Comparison of ENCODE assay signal across 12 cellular contexts in the genomic region with DNA sequence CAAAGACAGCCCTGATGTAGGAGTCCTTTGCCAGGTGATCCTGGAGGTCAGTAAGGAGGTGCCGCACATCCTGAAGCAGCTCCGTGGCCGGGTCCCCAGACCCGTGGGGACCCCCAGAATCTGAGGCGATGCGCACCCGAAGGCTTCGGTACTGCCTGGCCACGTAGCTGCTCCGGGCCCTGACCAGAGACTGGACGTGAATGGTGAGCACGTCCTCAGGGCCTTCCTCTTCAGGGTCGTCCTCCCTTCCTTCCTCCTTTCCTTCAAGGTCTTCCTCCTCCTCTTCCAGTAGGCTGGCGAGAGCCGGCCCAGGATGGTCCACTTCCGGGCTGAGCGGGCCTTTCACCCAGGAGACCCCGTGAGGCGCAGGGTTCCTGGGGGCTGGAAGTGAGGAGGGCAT. TPM values are rescaled to one million over a fixed set of nuclear protein-coding genes. Genes with fewer than 3 reads are reported as not detected.
DNase-seq lines count a peak whose midpoint lies in the region; ATAC-seq, FAIRE-seq and TF ChIP-seq lines count a peak whose summit lies in the region.
"Had no signal": no experiment of that assay in that cellular context is flagged by ENCODE, and none has a peak within 500 bp of the region (broad histone marks: within the 10 kb centered on the region; RNA-seq: fewer than 3 reads in every experiment).

No MANE protein-coding gene starts in this region.

- POLR2A ChIA-PET in activated CD4-positive, alpha-beta T cell treated with anti-CD3 and anti-CD28 coated beads for 36 hours (lab: Charles Lee) = interaction anchor here (0.8 to 2.7 kb wide), 3 partner anchors 22 to 28 kb away, joined by 3 to 11 read pairs (median 4); no protein-coding TSS in a partner anchor
- POLR2A ChIA-PET in GM12878 (lab: Charles Lee) (interaction anchor here (1.5 to 2.5 kb wide), 3 partner anchors 7 to 30 kb away, joined by 7 to 12 read pairs (median 10); a partner anchor contains a TSS), PC-3 (lab: Charles Lee; ENCODE audit: unreplicated experiment) (no interaction called here)

- CTCF ChIA-PET in activated CD4-positive, alpha-beta T cell treated with anti-CD3 and anti-CD28 coated beads for 36 hours (lab: Charles Lee) = interaction anchor here (0.7 to 2.9 kb wide), 7 partner anchors 8 to 60 kb away, joined by 3 to 18 read pairs (median 4); a partner anchor contains a TSS
- CTCF ChIA-PET in GM12878 (lab: Yijun Ruan, JAX) = interaction anchor here (0.6 to 2.5 kb wide), 5 partner anchors 17 to 660 kb away, joined by 3 to 14 read pairs (median 3); a partner anchor contains a TSS
- CTCF ChIA-PET in PC-3 (lab: Charles Lee) = no interaction called here

- H3K36me3 ChIP-seq in GM12878 (ENCODE audit: control insufficient read depth in 2 of 2, insufficient read depth in 2 of 2, low read length in 1 of 2) (peaks cover 0 to 4% of the 10 kb centered on the region in 2 experiments; a peak in 1 of 4 replicates), neutrophil (peaks cover 75% of the 10 kb centered on the region), PC-3 (ENCODE audit: low read depth, low read length) (no peaks in the 10 kb centered on the region)
- H3K36me3 ChIP-seq: esophagus squamous epithelium, upper lobe of right lung had no signal

- no peak for TF ChIP-seq POLR2A in GM12878 (IDR thresholded peaks at IDR 0.05; ENCODE audit: low read depth, low read length)

- H3K9me3 ChIP-seq in GM12878 (replicated peaks; ENCODE audit: control insufficient read depth, insufficient read depth, low read length) = no peaks in the 10 kb centered on the region
- no peaks in the 10 kb centered on the region for H3K9me3 ChIP-seq in neutrophil
- H3K9me3 ChIP-seq in PC-3 (ENCODE audit: low read length) = no peaks in the 10 kb centered on the region
- H3K9me3 ChIP-seq: esophagus squamous epithelium, upper lobe of right lung had no signal

- no peaks in the 10 kb centered on the region for H3K27me3 ChIP-seq in GM12878 (replicated peaks in 1 of 2; ENCODE audit: control insufficient read depth in 2 of 2, insufficient read depth in 2 of 2, low read length in 1 of 2)
- H3K27me3 ChIP-seq in neutrophil = no peaks in the 10 kb centered on the region
- no peaks in the 10 kb centered on the region for H3K27me3 ChIP-seq in PC-3 (ENCODE audit: low read length)
- H3K27me3 ChIP-seq: esophagus squamous epithelium, upper lobe of right lung had no signal

- no peak for DNase-seq in activated CD4-positive, alpha-beta T cell treated with anti-CD3 and anti-CD28 coated beads for 36 hours
- DNase-seq in activated CD4-positive, alpha-beta T cell treated with anti-CD3 and anti-CD28 coated beads, Interleukin-2, amount 50 U/mL, for 1 hour = no peak
- DNase-seq in GM12878 (ENCODE audit: low read depth, low spot score) (no peak), pons (ENCODE audit: low spot score) (no peak), PC-3 (no peak), COR-L47 (lab: John Stamatoyannopoulos, UW) (no peak)
- DNase-seq: DMS79 treated with DMSO at 0.1 percent for 48 hours, NCI-H2107 had no signal

- TF ChIP-seq CTCF in GM12878 (IDR thresholded peaks at IDR 0.05 in 2 of 3, conservative IDR thresholded peaks at IDR 0.05 in 1 of 3; ENCODE audit: control insufficient read depth in 2 of 3, extremely low read depth in 1 of 3, insufficient read depth in 1 of 3, low read depth in 3 of 3, low read length in 3 of 3) (no peak), neutrophil (IDR thresholded peaks at IDR 0.05) (no peak), PC-3 (conservative IDR thresholded peaks at IDR 0.05; ENCODE audit: low read depth, low read length) (no peak)

- peaks cover 18% of the 10 kb centered on the region for H3K4me1 ChIP-seq in GM12878 (ENCODE audit: control insufficient read depth, insufficient read depth, low read length)
- peaks cover 15 to 17% of the 10 kb centered on the region in 2 experiments for H3K4me1 ChIP-seq in neutrophil (ENCODE audit: control insufficient read depth in 1 of 2, insufficient read depth in 1 of 2, low read depth in 1 of 2, low read length in 1 of 2)
- H3K4me1 ChIP-seq in PC-3 (ENCODE audit: insufficient read depth, low read length) = no peaks in the 10 kb centered on the region

- intact Hi-C loops in activated CD4-positive, alpha-beta T cell treated with anti-CD3 and anti-CD28 coated beads for 36 hours (cut with DNase I, micrococcal nuclease) = loop anchor here (1.0 to 5.0 kb wide), 4 partner anchors 8 to 103 kb away; a partner anchor contains a TSS
- intact Hi-C loops in GM12878 (cut with micrococcal nuclease; ENCODE audit: unreplicated experiment) (no loop called here), PC-3 (cut with micrococcal nuclease) (no loop called here)

- H3K27ac ChIP-seq in GM12878 (ENCODE audit: control insufficient read depth, insufficient read depth) (no peak overlapping the region), neutrophil (peak overlapping the region; percentile 56), PC-3 (ENCODE audit: low read length) (no peak overlapping the region)

- H3K4me2 ChIP-seq in GM12878 (ENCODE audit: control insufficient read depth, insufficient read depth) (0 out of 2 replicates have a peak overlapping the region, but pooled peaks have one; percentile 4), PC-3 (ENCODE audit: low read length) (no peak overlapping the region)

- no TSS peak for BruUV-seq in GM12878 (replicated peaks; lab: Mats Ljungman, UMichigan)
- no TSS peak for BruUV-seq in PC-3 (replicated peaks; lab: Mats Ljungman, UMichigan)

- H3K4me3 Mint-ChIP-seq in activated CD4-positive, alpha-beta T cell treated with anti-CD3 and anti-CD28 coated beads for 36 hours = peak overlapping the region; percentile 76
- H3K4me3 Mint-ChIP-seq in IgD-negative memory B cell = peak overlapping the region; percentile 76 to 90 (median 88)

- WGBS in GM12878 (ENCODE audit: insufficient coverage, insufficient replicate concordance, low lambda C conversion rate, missing lambda C conversion rate) = 89% methylated on average over 16 of the region's 19 CpGs

- no peak for TF ChIP-seq RAD21 in GM12878 (IDR thresholded peaks at IDR 0.05; ENCODE audit: insufficient read depth, low read depth, low read length)

- no peaks in the 10 kb centered on the region for H3K79me2 ChIP-seq in GM12878 (ENCODE audit: control insufficient read depth, insufficient read depth, low read length)
- H3K79me2 ChIP-seq in PC-3 (ENCODE audit: low read length) = no peaks in the 10 kb centered on the region

- no peak for FAIRE-seq in GM12878 (lab: Jason Lieb, UNC)

- H3K27ac Mint-ChIP-seq in activated CD4-positive, alpha-beta T cell treated with anti-CD3 and anti-CD28 coated beads for 36 hours = peak overlapping the region; percentile 71
- peak overlapping the region in 2 of 3 donors; percentile 68 to 93 for H3K27ac Mint-ChIP-seq in IgD-negative memory B cell

- no peak for TF ChIP-seq EP300 in GM12878 (IDR thresholded peaks at IDR 0.05; ENCODE audit: borderline replicate concordance in 1 of 2, control insufficient read depth in 1 of 2, low read depth in 2 of 2, low read length in 2 of 2)

- RAD21 ChIA-PET in GM12878 (lab: Charles Lee; ENCODE audit: unreplicated experiment) = interaction anchor here (1.8 to 4.3 kb wide), 6 partner anchors 10 to 39 kb away, joined by 7 to 34 read pairs (median 20); a partner anchor contains a TSS

- no peaks in the 10 kb centered on the region for H4K20me1 ChIP-seq in GM12878 (ENCODE audit: control insufficient read depth, insufficient read depth)
- H4K20me1 ChIP-seq in PC-3 (ENCODE audit: low read length) = no peaks in the 10 kb centered on the region

- no peaks in the 10 kb centered on the region for H3K9me3 Mint-ChIP-seq in activated CD4-positive, alpha-beta T cell treated with anti-CD3 and anti-CD28 coated beads for 36 hours (ENCODE audit: low read depth)
- no peaks in the 10 kb centered on the region for H3K9me3 Mint-ChIP-seq in IgD-negative memory B cell

- in situ Hi-C loops in GM12878 (cut with MboI) = no loop called here

- H3K36me3 Mint-ChIP-seq in activated CD4-positive, alpha-beta T cell treated with anti-CD3 and anti-CD28 coated beads for 36 hours (ENCODE audit: low read depth) = peaks cover 44% of the 10 kb centered on the region
- H3K36me3 Mint-ChIP-seq in IgD-negative memory B cell = no peaks in the 10 kb centered on the region

- H3K9me2 ChIP-seq in PC-3 (replicated peaks; ENCODE audit: low read length) = no peaks in the 10 kb centered on the region

- no peak overlapping the region for H2AFZ ChIP-seq in GM12878 (ENCODE audit: control insufficient read depth, low read depth, low read length)
- no peak overlapping the region for H2AFZ ChIP-seq in PC-3 (ENCODE audit: low read length)

- no peak overlapping the region for H3K9ac ChIP-seq in GM12878 (ENCODE audit: control insufficient read depth, insufficient read depth, low read length)
- H3K9ac ChIP-seq in PC-3 (ENCODE audit: low read length) = no peak overlapping the region

- H3K27me3 Mint-ChIP-seq in activated CD4-positive, alpha-beta T cell treated with anti-CD3 and anti-CD28 coated beads for 36 hours = no peaks in the 10 kb centered on the region
- H3K27me3 Mint-ChIP-seq in IgD-negative memory B cell = no peaks in the 10 kb centered on the region

- peaks cover 31% of the 10 kb centered on the region for H3K4me1 Mint-ChIP-seq in activated CD4-positive, alpha-beta T cell treated with anti-CD3 and anti-CD28 coated beads for 36 hours
- H3K4me1 Mint-ChIP-seq in IgD-negative memory B cell = peaks cover 10 to 32% (median 24%) of the 10 kb centered on the region in 3 donors

- no peak overlapping the region for H3K4me3 ChIP-seq in GM12878
- no peak overlapping the region for H3K4me3 ChIP-seq in neutrophil (ENCODE audit: low read depth in 1 of 2, low read length in 1 of 2)
- no peak overlapping the region for H3K4me3 ChIP-seq in PC-3 (ENCODE audit: low read length)

- no peaks in the 10 kb centered on the region for H3F3A ChIP-seq in PC-3 (ENCODE audit: low read length, unreplicated experiment)

- no peak for ATAC-seq in activated CD4-positive, alpha-beta T cell treated with anti-CD3 and anti-CD28 coated beads for 36 hours
- ATAC-seq in GM12878 = no peak
- ATAC-seq in PC-3 = no peak

- SMC1A ChIA-PET in GM12878 (lab: Charles Lee; ENCODE audit: uncharacterized antibody, unreplicated experiment) = interaction anchor here (0.8 to 1.6 kb wide), 3 partner anchors 19 to 467 kb away, joined by 3 to 4 read pairs (median 4); a partner anchor contains a TSS

RNA-seq across cellular contexts. Expression of a gene that starts 7.5 kb away (rescaled TPM):
- total RNA-seq in activated CD4-positive, alpha-beta T cell treated with anti-CD3 and anti-CD28 coated beads for 36 hours = 10 to 100 TPM; 85.8 to 90.3 TPM
- polyA plus RNA-seq in IgD-negative memory B cell (61.3 TPM), GM12878 (2011; rRNA removed) (44.4 and 64.2 TPM in 2 replicates), GM12878 (2014; fragmentation: Illumina TruSeq; extraction: Trizol) (29.7 and 36.4 TPM in 2 replicates), GM12878 (2014; fragmentation: Nextera tagmentation; extraction: Ambion mirVana) (10 to 100 TPM; 14.5 to 16.3 TPM), GM12878 (2014; rRNA removed) (54.8 and 62.4 TPM in 2 replicates), GM12878 (2016; fragmentation: Nextera tagmentation; extraction: Ambion mirVana) (10 to 100 TPM; 46.3 to 48.9 TPM)
- total RNA-seq in GM12878 (2013; cell fraction: nucleolus; rRNA removed) = 42.0 and 48.1 TPM in 2 replicates
- total RNA-seq in GM12878 (2014; rRNA removed) (50.8 and 55.1 TPM in 2 replicates), GM12878 (2014; rRNA removed; fragmentation: Illumina TruSeq; extraction: Trizol) (35.6 and 37.8 TPM in 2 replicates), GM12878 (2021) (51.3 and 54.9 TPM in 2 replicates), PC-3 (2014; rRNA removed) (1.2 and 3.2 TPM in 2 replicates)
- 13.3 TPM for polyA plus RNA-seq in GM12878 (2011; ENCODE audit: low read depth)
- 67.4 and 81.2 TPM in 2 replicates for polyA plus RNA-seq in GM12878 (2011; cell fraction: cytosol; rRNA removed)
- 88.4 and 106 TPM in 2 replicates for polyA plus RNA-seq in GM12878 (2011; cell fraction: nucleus; rRNA removed)
- 33.6 and 41.0 TPM in 2 replicates for polyA plus RNA-seq in GM12878 (2012)
- polyA minus RNA-seq in GM12878 (2011; rRNA and poly(A)+ RNA removed) = 30.0 and 57.5 TPM in 2 replicates
- 15.6 and 23.4 TPM in 2 replicates for polyA minus RNA-seq in GM12878 (2011; cell fraction: cytosol; rRNA and poly(A)+ RNA removed)
- 32.0 and 54.9 TPM in 2 replicates for polyA minus RNA-seq in GM12878 (2011; cell fraction: nucleus; rRNA and poly(A)+ RNA removed)

RNA-seq across cellular contexts. Expression of a gene that starts 20.8 kb away (rescaled TPM):
- total RNA-seq in activated CD4-positive, alpha-beta T cell treated with anti-CD3 and anti-CD28 coated beads for 36 hours = 100 to 1,000 TPM; 714 to 722 TPM
- polyA plus RNA-seq in IgD-negative memory B cell (78.9 TPM), GM12878 (2011; rRNA removed) (278 and 395 TPM in 2 replicates), GM12878 (2014; fragmentation: Illumina TruSeq; extraction: Trizol) (416 and 440 TPM in 2 replicates), GM12878 (2014; fragmentation: Nextera tagmentation; extraction: Ambion mirVana) (10 to 100 TPM; 32.5 to 92.5 TPM), GM12878 (2014; rRNA removed) (241 and 268 TPM in 2 replicates), GM12878 (2016; fragmentation: Nextera tagmentation; extraction: Ambion mirVana) (100 to 1,000 TPM; 294 to 346 TPM)
- total RNA-seq in GM12878 (2013; cell fraction: nucleolus; rRNA removed) = 172 and 179 TPM in 2 replicates
- total RNA-seq in GM12878 (2014; rRNA removed) (319 and 322 TPM in 2 replicates), GM12878 (2014; rRNA removed; fragmentation: Illumina TruSeq; extraction: Trizol) (240 and 248 TPM in 2 replicates), GM12878 (2021) (512 and 523 TPM in 2 replicates), PC-3 (2014; rRNA removed) (315 and 331 TPM in 2 replicates)
- 220 TPM for polyA plus RNA-seq in GM12878 (2011; ENCODE audit: low read depth)
- polyA plus RNA-seq in GM12878 (2011; cell fraction: cytosol; rRNA removed) = 272 and 344 TPM in 2 replicates
- 447 and 512 TPM in 2 replicates for polyA plus RNA-seq in GM12878 (2011; cell fraction: nucleus; rRNA removed)
- 258 and 326 TPM in 2 replicates for polyA plus RNA-seq in GM12878 (2012)
- 348 and 368 TPM in 2 replicates for polyA minus RNA-seq in GM12878 (2011; rRNA and poly(A)+ RNA removed)
- 150 and 190 TPM in 2 replicates for polyA minus RNA-seq in GM12878 (2011; cell fraction: cytosol; rRNA and poly(A)+ RNA removed)
- polyA minus RNA-seq in GM12878 (2011; cell fraction: nucleus; rRNA and poly(A)+ RNA removed) = 92.8 and 152 TPM in 2 replicates

RNA-seq across cellular contexts. Expression of a gene that starts 28.8 kb away (rescaled TPM):
- total RNA-seq in activated CD4-positive, alpha-beta T cell treated with anti-CD3 and anti-CD28 coated beads for 36 hours = 10 to 100 TPM; 17.8 to 23.1 TPM
- polyA plus RNA-seq in IgD-negative memory B cell (45.5 TPM), GM12878 (2011; rRNA removed) (16.5 and 38.7 TPM in 2 replicates), GM12878 (2014; fragmentation: Illumina TruSeq; extraction: Trizol) (16.3 and 25.4 TPM in 2 replicates), GM12878 (2014; fragmentation: Nextera tagmentation; extraction: Ambion mirVana) (1 to 10 TPM; 1.4 to 5.1 TPM), GM12878 (2014; rRNA removed) (21.4 and 25.5 TPM in 2 replicates), GM12878 (2016; fragmentation: Nextera tagmentation; extraction: Ambion mirVana) (10 to 100 TPM; 25.6 to 27.5 TPM)
- total RNA-seq in GM12878 (2013; cell fraction: nucleolus; rRNA removed) = 29.3 and 37.0 TPM in 2 replicates
- total RNA-seq in GM12878 (2014; rRNA removed) (27.6 and 29.5 TPM in 2 replicates), GM12878 (2014; rRNA removed; fragmentation: Illumina TruSeq; extraction: Trizol) (14.6 and 15.9 TPM in 2 replicates), GM12878 (2021) (22.4 and 22.9 TPM in 2 replicates), PC-3 (2014; rRNA removed) (37.9 and 55.2 TPM in 2 replicates)
- polyA plus RNA-seq in GM12878 (2011; ENCODE audit: low read depth) = 12.6 TPM
- 38.0 and 39.8 TPM in 2 replicates for polyA plus RNA-seq in GM12878 (2011; cell fraction: cytosol; rRNA removed)
- polyA plus RNA-seq in GM12878 (2011; cell fraction: nucleus; rRNA removed) = 63.6 and 64.7 TPM in 2 replicates
- 24.6 and 26.6 TPM in 2 replicates for polyA plus RNA-seq in GM12878 (2012)
- 19.3 and 27.0 TPM in 2 replicates for polyA minus RNA-seq in GM12878 (2011; rRNA and poly(A)+ RNA removed)
- polyA minus RNA-seq in GM12878 (2011; cell fraction: cytosol; rRNA and poly(A)+ RNA removed) = 7.1 and 10.3 TPM in 2 replicates
- polyA minus RNA-seq in GM12878 (2011; cell fraction: nucleus; rRNA and poly(A)+ RNA removed) = 14.6 and 19.6 TPM in 2 replicates

RNA-seq across cellular contexts. Expression of a gene that starts 29.2 kb away (rescaled TPM):
- total RNA-seq in activated CD4-positive, alpha-beta T cell treated with anti-CD3 and anti-CD28 coated beads for 36 hours = 10 to 100 TPM; 49.4 to 52.5 TPM
- polyA plus RNA-seq in IgD-negative memory B cell (18.2 TPM), GM12878 (2011; rRNA removed) (12.4 and 25.7 TPM in 2 replicates), GM12878 (2014; fragmentation: Illumina TruSeq; extraction: Trizol) (3.7 and 8.6 TPM in 2 replicates), GM12878 (2014; fragmentation: Nextera tagmentation; extraction: Ambion mirVana) (1 to 10 TPM; 1.2 to 4.3 TPM), GM12878 (2014; rRNA removed) (60.9 and 74.0 TPM in 2 replicates), GM12878 (2016; fragmentation: Nextera tagmentation; extraction: Ambion mirVana) (10 to 100 TPM; 36.3 to 43.5 TPM)
- total RNA-seq in GM12878 (2013; cell fraction: nucleolus; rRNA removed) = 5.3 and 5.4 TPM in 2 replicates
- total RNA-seq in GM12878 (2014; rRNA removed) (45.0 and 52.2 TPM in 2 replicates), GM12878 (2014; rRNA removed; fragmentation: Illumina TruSeq; extraction: Trizol) (11.0 and 11.7 TPM in 2 replicates), GM12878 (2021) (47.6 and 54.6 TPM in 2 replicates), PC-3 (2014; rRNA removed) (43.7 and 44.9 TPM in 2 replicates)
- polyA plus RNA-seq in GM12878 (2011; ENCODE audit: low read depth) = 7.9 TPM
- polyA plus RNA-seq in GM12878 (2011; cell fraction: cytosol; rRNA removed) = 39.6 and 60.6 TPM in 2 replicates
- 19.5 and 32.3 TPM in 2 replicates for polyA plus RNA-seq in GM12878 (2011; cell fraction: nucleus; rRNA removed)
- 25.0 and 28.6 TPM in 2 replicates for polyA plus RNA-seq in GM12878 (2012)
- polyA minus RNA-seq in GM12878 (2011; rRNA and poly(A)+ RNA removed) = 4.7 and 10.3 TPM in 2 replicates
- 7.4 and 8.5 TPM in 2 replicates for polyA minus RNA-seq in GM12878 (2011; cell fraction: cytosol; rRNA and poly(A)+ RNA removed)
- polyA minus RNA-seq in GM12878 (2011; cell fraction: nucleus; rRNA and poly(A)+ RNA removed) = 2.5 and 3.3 TPM in 2 replicates

RNA-seq across cellular contexts. Expression of a gene that starts 39.0 kb away (rescaled TPM):
- total RNA-seq in activated CD4-positive, alpha-beta T cell treated with anti-CD3 and anti-CD28 coated beads for 36 hours = 100 to 1,000 TPM; 114 to 154 TPM
- polyA plus RNA-seq in IgD-negative memory B cell = 307 TPM
- 22.0 and 23.9 TPM in 2 replicates for total RNA-seq in GM12878 (2013; cell fraction: nucleolus; rRNA removed)
- 92.4 and 121 TPM in 2 replicates for total RNA-seq in GM12878 (2014; rRNA removed)
- 135 and 138 TPM in 2 replicates for total RNA-seq in GM12878 (2014; rRNA removed; fragmentation: Illumina TruSeq; extraction: Trizol)
- total RNA-seq in GM12878 (2021) = 164 and 165 TPM in 2 replicates
- 287 TPM for polyA plus RNA-seq in GM12878 (2011; ENCODE audit: low read depth)
- polyA plus RNA-seq in GM12878 (2011; rRNA removed) = 114 and 139 TPM in 2 replicates
- 188 and 226 TPM in 2 replicates for polyA plus RNA-seq in GM12878 (2011; cell fraction: cytosol; rRNA removed)
- polyA plus RNA-seq in GM12878 (2011; cell fraction: nucleus; rRNA removed) = 151 and 189 TPM in 2 replicates
- 228 and 402 TPM in 2 replicates for polyA plus RNA-seq in GM12878 (2012)
- polyA plus RNA-seq in GM12878 (2014; fragmentation: Illumina TruSeq; extraction: Trizol) = 147 and 214 TPM in 2 replicates
- 100 to 1,000 TPM; 104 to 109 TPM for polyA plus RNA-seq in GM12878 (2014; fragmentation: Nextera tagmentation; extraction: Ambion mirVana)
- 284 and 385 TPM in 2 replicates for polyA plus RNA-seq in GM12878 (2014; rRNA removed)
- polyA plus RNA-seq in GM12878 (2016; fragmentation: Nextera tagmentation; extraction: Ambion mirVana) = 100 to 1,000 TPM; 248 to 270 TPM
- 79.9 and 129 TPM in 2 replicates for polyA minus RNA-seq in GM12878 (2011; rRNA and poly(A)+ RNA removed)
- 35.9 and 40.2 TPM in 2 replicates for polyA minus RNA-seq in GM12878 (2011; cell fraction: cytosol; rRNA and poly(A)+ RNA removed)
- 34.5 and 48.4 TPM in 2 replicates for polyA minus RNA-seq in GM12878 (2011; cell fraction: nucleus; rRNA and poly(A)+ RNA removed)
- 41.8 and 78.9 TPM in 2 replicates for total RNA-seq in PC-3 (2014; rRNA removed)

Comparison
In these comparisons a context has a peak if more than half of its experiments do, and no peak if none do; other contexts are left out.
1. intact Hi-C loops: an anchor here in activated CD4-positive, alpha-beta T cell treated with anti-CD3 and anti-CD28 coated beads for 36 hours (1.0 to 5.0 kb wide); none called in GM12878 and PC-3.